Comparison of ENCODE assay signal across 17 cellular contexts in genomic region chrX:49276671-49277519, GRCh38. TPM values are rescaled to one million over a fixed set of nuclear protein-coding genes. Genes with fewer than 3 reads are reported as not detected.
DNase-seq lines count a peak whose midpoint lies in the region; ATAC-seq and TF ChIP-seq lines count a peak whose summit lies in the region.
"Had no signal": no experiment of that assay in that cellular context is flagged by ENCODE, and none has a peak within 500 bp of the region (broad histone marks: within the 10 kb centered on the region; RNA-seq: fewer than 3 reads in every experiment).

No MANE protein-coding gene starts in this region.

- intact Hi-C loops in CD4-positive, alpha-beta T cell (cut with DNase I, micrococcal nuclease), result no loop called here
- intact Hi-C loops in adrenal gland (cut with DNase I), result no loop called here

- H3K27me3 Mint-ChIP-seq in CD4-positive, alpha-beta T cell, result no peaks in the 10 kb centered on the region

- no peaks in the 10 kb centered on the region for H3K9me3 Mint-ChIP-seq in CD4-positive, alpha-beta T cell

- H3K4me1 ChIP-seq in NT2/D1 (ENCODE audit: insufficient read depth, insufficient read length), result peaks cover 5% of the 10 kb centered on the region
- peaks cover 0 to 1% of the 10 kb centered on the region in 2 donors for H3K4me1 ChIP-seq in adrenal gland (replicated peaks in 1 of 2)

- H3K27ac Mint-ChIP-seq in CD4-positive, alpha-beta T cell, result peak overlapping the region; percentile 87
- H3K27ac Mint-ChIP-seq: CD14-positive monocyte had no signal

- H3K9me3 ChIP-seq in CD4-positive, alpha-beta T cell (ENCODE audit: control insufficient read depth, low read length), result no peaks in the 10 kb centered on the region
- H3K9me3 ChIP-seq in NT2/D1 (ENCODE audit: insufficient read depth, low read length) (no peaks in the 10 kb centered on the region), adrenal gland (replicated peaks in 1 of 3) (no peaks in the 10 kb centered on the region)

- DNase-seq in CD4-positive, alpha-beta T cell, result no peak
- DNase-seq in NT2/D1 (ENCODE audit: low read depth, low spot score), result no peak
- DNase-seq in adrenal gland, result peak in 5 of 7 donors; percentile 33 to 56 (median 41)
- DNase-seq in mesenteric fat pad (ENCODE audit: low spot score), result peak; percentile 51
- DNase-seq in GF-D8 (lab: John Stamatoyannopoulos, UW), result no peak
- DNase-seq in GM10248 (ENCODE audit: extremely low spot score), result no peak
- DNase-seq: naive B cell; NCI-H1417 treated with DMSO at 0.1 percent for 48 hours; NCI-H82; stimulated activated CD4-positive, alpha-beta T cell treated with anti-CD3 and anti-CD28 coated beads, Interleukin-12 subunit alpha, Interleukin-12 subunit beta, amount 100 ng/mL, for 4 hours had no signal

- no peak for TF ChIP-seq CTCF in CD4-positive, alpha-beta T cell (IDR thresholded peaks at IDR 0.05)
- no peak for TF ChIP-seq CTCF in adrenal gland (IDR thresholded peaks at IDR 0.05)
- no peak for TF ChIP-seq CTCF in GM10248 (IDR thresholded peaks at IDR 0.05; ENCODE audit: control extremely low read depth, extremely low read depth, low read depth, missing control alignments)

- peaks cover 85% of the 10 kb centered on the region for H3K4me1 Mint-ChIP-seq in CD4-positive, alpha-beta T cell (ENCODE audit: low read depth)

- CTCF ChIA-PET in CD4-positive, alpha-beta T cell (lab: Charles Lee), result interaction anchor here (0.9 kb wide), 1 partner anchor 11 kb away, joined by 3 read pairs; no protein-coding TSS in a partner anchor
- CTCF ChIA-PET in GM10248 (lab: Yijun Ruan, JAX), result interaction anchor here (1.1 kb wide), 1 partner anchor 14 kb away, joined by 3 read pairs; no protein-coding TSS in a partner anchor

- H3K27ac ChIP-seq in CD4-positive, alpha-beta T cell (ENCODE audit: low read depth, low read length), result peak overlapping the region; percentile 13
- peak overlapping the region in 3 of 5 donors; percentile 7 to 52 (median 34) for H3K27ac ChIP-seq in adrenal gland

- TF ChIP-seq POLR2A in adrenal gland (IDR thresholded peaks at IDR 0.05), result no peak

- peaks cover 53% of the 10 kb centered on the region for H3K36me3 ChIP-seq in NT2/D1 (ENCODE audit: insufficient read depth, insufficient read length, low read length)
- no peaks in the 10 kb centered on the region for H3K36me3 ChIP-seq in adrenal gland (replicated peaks in 1 of 2)

- ATAC-seq in CD4-positive, alpha-beta T cell (ENCODE audit: poor library complexity), result no peak
- ATAC-seq in HG03175 (IDR thresholded peaks at IDR 0.05; ENCODE audit: unreplicated experiment) (no peak), HG03457 (IDR thresholded peaks at IDR 0.05; ENCODE audit: unreplicated experiment) (no peak)
- ATAC-seq: SK-N-SH treated with all-trans-retinoic acid at 6 μM for 48 hours had no signal

- peak overlapping the region; percentile 2 for H3K9ac ChIP-seq in NT2/D1 (ENCODE audit: insufficient read length, low read depth)

- POLR2A ChIA-PET in CD4-positive, alpha-beta T cell (lab: Charles Lee), result interaction anchor here (0.8 to 1.4 kb wide), 3 partner anchors 11 to 41 kb away, joined by 3 to 4 read pairs (median 3); partner anchors contain the start of gene CCDC22
- POLR2A ChIA-PET in GM10248 (lab: Yijun Ruan, JAX), result no interaction called here

- no peaks in the 10 kb centered on the region for H3K36me3 Mint-ChIP-seq in CD4-positive, alpha-beta T cell (ENCODE audit: low read depth)
- H3K36me3 Mint-ChIP-seq: naive B cell had no signal

- H3K4me3 Mint-ChIP-seq in CD4-positive, alpha-beta T cell, result peak overlapping the region; percentile 26
- H3K4me3 Mint-ChIP-seq: CD14-positive monocyte, naive B cell had no signal

- H3K4me3 ChIP-seq in NT2/D1 (ENCODE audit: insufficient read length, low read depth) (no peak overlapping the region), adrenal gland (no peak overlapping the region)

- no peaks in the 10 kb centered on the region for H3K27me3 ChIP-seq in CD4-positive, alpha-beta T cell (ENCODE audit: control insufficient read depth, insufficient read depth, low read length)
- H3K27me3 ChIP-seq in NT2/D1 (ENCODE audit: insufficient read depth, insufficient read length) (no peaks in the 10 kb centered on the region), adrenal gland (no peaks in the 10 kb centered on the region)

- WGBS in adrenal gland, 4 donors, result 59 to 69% (median 63%) methylated on average over 8 to 19 of the region's 19 CpGs

RNA-seq across cellular contexts. Expression of gene PPP1R3F, which starts 7.3 kb away (rescaled TPM):
- total RNA-seq in CD4-positive, alpha-beta T cell, result 1 to 10 TPM; 8.5 to 9.1 TPM
- total RNA-seq in adrenal gland (10 to 100 TPM in 1 of 8 donors, 1 to 10 TPM in 7; 3.5 to 11.6 (median 6.4) TPM), mesenteric fat pad (2.2 TPM)
- 1 to 10 TPM; 2.6 to 6.2 (median 4.3) TPM for polyA plus RNA-seq in adrenal gland

RNA-seq across cellular contexts. Expression of gene FOXP3, which starts 12.4 kb away (rescaled TPM):
- total RNA-seq in CD4-positive, alpha-beta T cell, result 1 to 10 TPM; 3.7 TPM
- total RNA-seq in adrenal gland (under 1 TPM in 4 of 8 donors, not detected in 4; 0.14 to 0.38 (median 0.29) TPM), mesenteric fat pad (not detected)
- under 1 TPM; 0.20 to 0.53 (median 0.24) TPM for polyA plus RNA-seq in adrenal gland

RNA-seq across cellular contexts. Expression of gene GAGE10, which starts 26.6 kb away (rescaled TPM):
- total RNA-seq in CD4-positive, alpha-beta T cell, result not detected
- total RNA-seq in adrenal gland (not detected), mesenteric fat pad (not detected)
- polyA plus RNA-seq in adrenal gland, result not detected
- total RNA-seq: fibroblast of villous mesenchyme, H1, kidney epithelial cell had no signal
- polyA plus RNA-seq: CD14-positive monocyte, H1 had no signal

RNA-seq across cellular contexts. Expression of gene CCDC22, which starts 41.6 kb away (rescaled TPM):
- 10 to 100 TPM; 12.7 to 15.8 TPM for total RNA-seq in CD4-positive, alpha-beta T cell
- total RNA-seq in adrenal gland (10 to 100 TPM; 15.0 to 24.7 (median 19.8) TPM), mesenteric fat pad (12.3 TPM)
- 10 to 100 TPM in 2 of 3 donors, 1 to 10 TPM in 1; 6.0 to 13.6 (median 11.8) TPM for polyA plus RNA-seq in adrenal gland

RNA-seq across cellular contexts. Expression of gene CACNA1F, which starts 43.8 kb away (rescaled TPM):
- 1 to 10 TPM; 1.1 to 1.2 TPM for total RNA-seq in CD4-positive, alpha-beta T cell
- under 1 TPM in 2 of 8 donors, not detected in 6; 0.14 to 0.18 TPM for total RNA-seq in adrenal gland
- under 1 TPM in 2 of 3 donors, not detected in 1; 0.13 to 0.24 TPM for polyA plus RNA-seq in adrenal gland
- total RNA-seq in mesenteric fat pad, result not detected
- total RNA-seq: fibroblast of villous mesenchyme, kidney epithelial cell had no signal
- polyA plus RNA-seq: CD14-positive monocyte had no signal

Comparison
In these comparisons a context has a peak if more than half of its experiments do, and no peak if none do; other contexts are left out.
1. DNase-seq: peak in adrenal gland (5 of 7) and mesenteric fat pad (single experiment); none in CD4-positive, alpha-beta T cell (0 of 10), NT2/D1 (single experiment), GF-D8 (single experiment) and GM10248 (single experiment).